Comparison of ENCODE assay signal across 26 cellular contexts in the genomic region with DNA sequence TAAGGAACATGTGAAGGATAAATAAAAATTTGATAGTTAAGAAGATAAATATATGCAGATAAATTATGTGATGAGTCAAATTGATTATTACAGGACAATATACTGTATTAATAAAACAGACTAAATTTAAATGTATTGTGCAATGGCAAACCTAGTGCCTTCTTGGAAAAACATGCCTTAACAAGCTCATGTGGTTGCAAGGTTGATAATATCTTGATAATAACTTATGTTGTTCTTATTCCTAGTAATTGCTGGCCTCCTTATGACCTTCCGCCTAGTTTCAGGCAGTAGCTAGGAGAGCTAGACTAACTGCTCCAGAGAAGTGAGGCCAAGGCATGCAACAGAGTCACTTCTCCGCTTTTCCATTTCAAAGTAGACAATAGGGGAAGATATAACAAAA.
"Had no signal": no experiment of that assay in that cellular context is flagged by ENCODE, and none has a peak within 500 bp of the region (broad histone marks: within the 10 kb centered on the region; RNA-seq: fewer than 3 reads in every experiment).

No MANE protein-coding gene starts in this region.

- H3K36me3 Mint-ChIP-seq: activated naive CD4-positive, alpha-beta T cell treated with anti-CD3 and anti-CD28 coated beads, Interleukin-2, amount 50 U/mL, for 24 hours; activated naive CD8-positive, alpha-beta T cell treated with anti-CD3 and anti-CD28 coated beads, Interleukin-2, amount 10 ng/mL, durations not matched to agents 7 days and 5 days had no signal

- H3K4me1 ChIP-seq: body of pancreas, breast epithelium, SJSA1 had no signal

- H3K9me3 Mint-ChIP-seq: activated CD4-positive, alpha-beta T cell treated with anti-CD3 and anti-CD28 coated beads, Interleukin-2, amount 10 ng/mL, durations not matched to agents 7 days and 5 days; activated naive CD4-positive, alpha-beta T cell treated with anti-CD3 and anti-CD28 coated beads, Interleukin-2, amount 50 U/mL, for 24 hours; activated naive CD8-positive, alpha-beta T cell treated with anti-CD3 and anti-CD28 coated beads, Interleukin-2, amount 10 ng/mL, durations not matched to agents 7 days and 5 days; activated T-cell treated with anti-CD3 and anti-CD28 coated beads, Interleukin-2, amount 50 U/mL, for 24 hours; activated T-helper 2 cell treated with anti-CD3 and anti-CD28 coated beads, Interferon-gamma antibody, Interleukin-2, Interleukin-4, amounts not matched to agents 10 μg/mL and 5 μg/mL and 100 μg/mL, durations not matched to agents 14 hours and 24 hours and 36 hours; T-helper 1 cell treated with Interleukin-12 subunit alpha and Interleukin-12 subunit beta and Interleukin-4 antibody, amounts not matched to agents 30 μg/mL and 1 μg/mL, for 36 hours; T-helper 2 cell treated with Interferon-gamma antibody and Interleukin-4, amounts not matched to agents 5 μg/mL and 100 μg/mL, for 36 hours had no signal

- H3K4me3 ChIP-seq: body of pancreas, breast epithelium, SJSA1 had no signal

- H3K9ac ChIP-seq: KMS-11, SK-N-SH had no signal

- H3K4me3 Mint-ChIP-seq: activated CD4-positive, alpha-beta T cell treated with anti-CD3 and anti-CD28 coated beads for 36 hours; activated CD4-positive, alpha-beta T cell treated with anti-CD3 and anti-CD28 coated beads, Interleukin-2, amount 10 ng/mL, durations not matched to agents 7 days and 5 days; activated CD8-positive, alpha-beta T cell treated with anti-CD3 and anti-CD28 coated beads, Interleukin-2, amount 10 ng/mL, durations not matched to agents 7 days and 5 days; activated naive CD4-positive, alpha-beta T cell treated with anti-CD3 and anti-CD28 coated beads, Interleukin-2, amount 50 U/mL, for 24 hours; activated naive CD8-positive, alpha-beta T cell treated with anti-CD3 and anti-CD28 coated beads, Interleukin-2, amount 10 ng/mL, durations not matched to agents 7 days and 5 days; activated T-cell treated with anti-CD3 and anti-CD28 coated beads, Interleukin-2, amount 50 U/mL, for 24 hours; T-helper 1 cell treated with Interleukin-12 subunit alpha and Interleukin-12 subunit beta and Interleukin-4 antibody, amounts not matched to agents 30 μg/mL and 1 μg/mL, for 36 hours; T-helper 2 cell treated with Interferon-gamma antibody and Interleukin-4, amounts not matched to agents 5 μg/mL and 100 μg/mL, for 36 hours had no signal

- H3K27me3 Mint-ChIP-seq: activated CD4-positive, alpha-beta T cell treated with anti-CD3 and anti-CD28 coated beads, Interleukin-2, amount 10 ng/mL, durations not matched to agents 7 days and 5 days had no signal

- H3K27ac ChIP-seq: body of pancreas, breast epithelium, KMS-11, SJSA1 had no signal

- H3K4me1 Mint-ChIP-seq: activated CD4-positive, alpha-beta T cell treated with anti-CD3 and anti-CD28 coated beads for 36 hours; activated CD4-positive, alpha-beta T cell treated with anti-CD3 and anti-CD28 coated beads, Interleukin-2, amount 10 ng/mL, durations not matched to agents 7 days and 5 days; activated naive CD4-positive, alpha-beta T cell treated with anti-CD3 and anti-CD28 coated beads, Interleukin-2, amount 50 U/mL, for 24 hours; activated naive CD8-positive, alpha-beta T cell treated with anti-CD3 and anti-CD28 coated beads, Interleukin-2, amount 10 ng/mL, durations not matched to agents 7 days and 5 days had no signal

- H3K4me2 ChIP-seq: KMS-11, SK-N-SH had no signal

- H3K36me3 ChIP-seq: breast epithelium, SJSA1 had no signal

- H3K27ac Mint-ChIP-seq: activated CD4-positive, alpha-beta T cell treated with anti-CD3 and anti-CD28 coated beads for 36 hours; activated CD4-positive, alpha-beta T cell treated with anti-CD3 and anti-CD28 coated beads, Interleukin-2, amount 10 ng/mL, durations not matched to agents 7 days and 5 days; activated CD8-positive, alpha-beta T cell treated with anti-CD3 and anti-CD28 coated beads, Interleukin-2, amount 10 ng/mL, durations not matched to agents 7 days and 5 days; activated naive CD4-positive, alpha-beta T cell treated with anti-CD3 and anti-CD28 coated beads, Interleukin-2, amount 50 U/mL, for 24 hours; activated naive CD8-positive, alpha-beta T cell treated with anti-CD3 and anti-CD28 coated beads, Interleukin-2, amount 10 ng/mL, durations not matched to agents 7 days and 5 days; activated T-cell treated with anti-CD3 and anti-CD28 coated beads, Interleukin-2, amount 50 U/mL, for 24 hours; activated T-helper 2 cell treated with anti-CD3 and anti-CD28 coated beads, Interferon-gamma antibody, Interleukin-2, Interleukin-4, amounts not matched to agents 10 μg/mL and 5 μg/mL and 100 μg/mL, durations not matched to agents 14 hours and 24 hours and 36 hours; T-helper 1 cell treated with Interleukin-12 subunit alpha and Interleukin-12 subunit beta and Interleukin-4 antibody, amounts not matched to agents 30 μg/mL and 1 μg/mL, for 36 hours; T-helper 2 cell treated with Interferon-gamma antibody and Interleukin-4, amounts not matched to agents 5 μg/mL and 100 μg/mL, for 36 hours had no signal

- H3K27me3 ChIP-seq: body of pancreas, breast epithelium had no signal

- DNase-seq: activated CD4-positive, alpha-beta T cell treated with anti-CD3 and anti-CD28 coated beads for 36 hours; activated CD4-positive, alpha-beta T cell treated with anti-CD3 and anti-CD28 coated beads, Interleukin-2, amount 10 ng/mL, durations not matched to agents 7 days and 5 days; activated CD4-positive, alpha-beta T cell treated with anti-CD3 and anti-CD28 coated beads, Interleukin-2, amount 50 U/mL, for 48 hours; activated CD8-positive, alpha-beta T cell treated with anti-CD3 and anti-CD28 coated beads, Interleukin-2, amount 10 ng/mL, durations not matched to agents 7 days and 5 days; activated gamma-delta T cell; activated naive CD4-positive, alpha-beta T cell treated with Interleukin-2 at 50 U/mL for 16 hours; activated naive CD8-positive, alpha-beta T cell treated with anti-CD3 and anti-CD28 coated beads, Interleukin-2, amount 10 ng/mL, durations not matched to agents 7 days and 5 days; activated T-cell treated with anti-CD3 and anti-CD28 coated beads, Interleukin-2, amount 50 U/mL, for 24 hours; body of pancreas; caudate nucleus; cerebellar nuclear complex; NCI-H1105; NCI-H1417 treated with DMSO at 0.1 percent for 48 hours; NCI-H187 treated with DMSO at 0.1 percent for 48 hours; NCI-H2081; NCI-H226; NCI-H524 treated with DMSO at 0.1 percent for 48 hours; SHP77 treated with DMSO at 0.1 percent for 48 hours; SK-N-SH had no signal

- H3K9me3 ChIP-seq: body of pancreas, breast epithelium, SJSA1, SK-N-SH had no signal
